In the genomic region with DNA sequence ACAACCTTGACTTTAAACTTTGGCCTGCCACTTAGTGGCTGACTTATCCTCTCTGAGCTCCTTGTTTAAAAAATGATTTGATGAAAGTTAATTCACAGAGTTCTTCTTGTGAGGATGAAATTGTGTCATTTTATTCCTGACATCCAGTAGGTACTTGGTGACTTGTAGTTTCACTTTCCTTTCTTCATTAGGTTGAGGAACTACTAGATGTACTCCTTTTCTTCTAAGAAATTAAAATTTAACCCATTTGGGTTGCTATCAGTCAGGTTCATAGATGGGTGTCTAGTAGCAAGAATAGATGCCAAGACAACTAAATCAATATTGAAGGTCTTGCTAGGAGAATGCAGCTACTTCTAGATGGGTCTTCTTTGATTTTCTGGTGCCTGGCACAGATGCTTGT, we compare ENCODE assay signal across 1 cellular context.
TF ChIP-seq lines count a peak whose summit lies in the region.

No MANE protein-coding gene starts in this region.

TF ChIP-seq in GM23338, 12 proteins besides CTCF, POLR2A, EP300 and RAD21 (continued from another document):
- TF ChIP-seq, protein P1, sequence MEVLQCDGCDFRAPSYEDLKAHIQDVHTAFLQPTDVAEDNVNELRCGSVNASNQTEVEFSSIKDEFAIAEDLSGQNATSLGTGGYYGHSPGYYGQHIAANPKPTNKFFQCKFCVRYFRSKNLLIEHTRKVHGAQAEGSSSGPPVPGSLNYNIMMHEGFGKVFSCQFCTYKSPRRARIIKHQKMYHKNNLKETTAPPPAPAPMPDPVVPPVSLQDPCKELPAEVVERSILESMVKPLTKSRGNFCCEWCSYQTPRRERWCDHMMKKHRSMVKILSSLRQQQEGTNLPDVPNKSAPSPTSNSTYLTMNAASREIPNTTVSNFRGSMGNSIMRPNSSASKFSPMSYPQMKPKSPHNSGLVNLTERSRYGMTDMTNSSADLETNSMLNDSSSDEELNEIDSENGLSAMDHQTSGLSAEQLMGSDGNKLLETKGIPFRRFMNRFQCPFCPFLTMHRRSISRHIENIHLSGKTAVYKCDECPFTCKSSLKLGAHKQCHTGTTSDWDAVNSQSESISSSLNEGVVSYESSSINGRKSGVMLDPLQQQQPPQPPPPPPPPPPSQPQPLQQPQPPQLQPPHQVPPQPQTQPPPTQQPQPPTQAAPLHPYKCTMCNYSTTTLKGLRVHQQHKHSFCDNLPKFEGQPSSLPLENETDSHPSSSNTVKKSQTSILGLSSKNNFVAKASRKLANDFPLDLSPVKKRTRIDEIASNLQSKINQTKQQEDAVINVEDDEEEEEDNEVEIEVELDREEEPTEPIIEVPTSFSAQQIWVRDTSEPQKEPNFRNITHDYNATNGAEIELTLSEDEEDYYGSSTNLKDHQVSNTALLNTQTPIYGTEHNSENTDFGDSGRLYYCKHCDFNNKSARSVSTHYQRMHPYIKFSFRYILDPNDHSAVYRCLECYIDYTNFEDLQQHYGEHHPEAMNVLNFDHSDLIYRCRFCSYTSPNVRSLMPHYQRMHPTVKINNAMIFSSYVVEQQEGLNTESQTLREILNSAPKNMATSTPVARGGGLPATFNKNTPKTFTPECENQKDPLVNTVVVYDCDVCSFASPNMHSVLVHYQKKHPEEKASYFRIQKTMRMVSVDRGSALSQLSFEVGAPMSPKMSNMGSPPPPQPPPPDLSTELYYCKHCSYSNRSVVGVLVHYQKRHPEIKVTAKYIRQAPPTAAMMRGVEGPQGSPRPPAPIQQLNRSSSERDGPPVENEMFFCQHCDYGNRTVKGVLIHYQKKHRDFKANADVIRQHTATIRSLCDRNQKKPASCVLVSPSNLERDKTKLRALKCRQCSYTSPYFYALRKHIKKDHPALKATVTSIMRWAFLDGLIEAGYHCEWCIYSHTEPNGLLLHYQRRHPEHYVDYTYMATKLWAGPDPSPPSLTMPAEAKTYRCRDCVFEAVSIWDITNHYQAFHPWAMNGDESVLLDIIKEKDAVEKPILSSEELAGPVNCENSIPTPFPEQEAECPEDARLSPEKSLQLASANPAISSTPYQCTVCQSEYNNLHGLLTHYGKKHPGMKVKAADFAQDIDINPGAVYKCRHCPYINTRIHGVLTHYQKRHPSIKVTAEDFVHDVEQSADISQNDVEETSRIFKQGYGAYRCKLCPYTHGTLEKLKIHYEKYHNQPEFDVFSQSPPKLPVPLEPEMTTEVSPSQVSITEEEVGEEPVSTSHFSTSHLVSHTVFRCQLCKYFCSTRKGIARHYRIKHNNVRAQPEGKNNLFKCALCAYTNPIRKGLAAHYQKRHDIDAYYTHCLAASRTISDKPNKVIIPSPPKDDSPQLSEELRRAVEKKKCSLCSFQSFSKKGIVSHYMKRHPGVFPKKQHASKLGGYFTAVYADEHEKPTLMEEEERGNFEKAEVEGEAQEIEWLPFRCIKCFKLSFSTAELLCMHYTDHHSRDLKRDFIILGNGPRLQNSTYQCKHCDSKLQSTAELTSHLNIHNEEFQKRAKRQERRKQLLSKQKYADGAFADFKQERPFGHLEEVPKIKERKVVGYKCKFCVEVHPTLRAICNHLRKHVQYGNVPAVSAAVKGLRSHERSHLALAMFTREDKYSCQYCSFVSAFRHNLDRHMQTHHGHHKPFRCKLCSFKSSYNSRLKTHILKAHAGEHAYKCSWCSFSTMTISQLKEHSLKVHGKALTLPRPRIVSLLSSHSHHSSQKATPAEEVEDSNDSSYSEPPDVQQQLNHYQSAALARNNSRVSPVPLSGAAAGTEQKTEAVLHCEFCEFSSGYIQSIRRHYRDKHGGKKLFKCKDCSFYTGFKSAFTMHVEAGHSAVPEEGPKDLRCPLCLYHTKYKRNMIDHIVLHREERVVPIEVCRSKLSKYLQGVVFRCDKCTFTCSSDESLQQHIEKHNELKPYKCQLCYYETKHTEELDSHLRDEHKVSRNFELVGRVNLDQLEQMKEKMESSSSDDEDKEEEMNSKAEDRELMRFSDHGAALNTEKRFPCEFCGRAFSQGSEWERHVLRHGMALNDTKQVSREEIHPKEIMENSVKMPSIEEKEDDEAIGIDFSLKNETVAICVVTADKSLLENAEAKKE (CRISPR knock-in tag; IDR thresholded peaks at IDR 0.05), result no peak
- TF ChIP-seq CREB1 (CRISPR knock-in tag; IDR thresholded peaks at IDR 0.05; ENCODE audit: low read depth) (no peak), NANOG (IDR thresholded peaks at IDR 0.05; ENCODE audit: borderline replicate concordance) (no peak), ZNF114 (CRISPR knock-in tag; IDR thresholded peaks at IDR 0.05) (no peak), EZH2 (IDR thresholded peaks at IDR 0.05; ENCODE audit: low read depth, unreplicated experiment) (no peak)
TF ChIP-seq in GM23338: peak in this region for 0.
